1 cellular context compared by ENCODE assay signal in the genomic region with DNA sequence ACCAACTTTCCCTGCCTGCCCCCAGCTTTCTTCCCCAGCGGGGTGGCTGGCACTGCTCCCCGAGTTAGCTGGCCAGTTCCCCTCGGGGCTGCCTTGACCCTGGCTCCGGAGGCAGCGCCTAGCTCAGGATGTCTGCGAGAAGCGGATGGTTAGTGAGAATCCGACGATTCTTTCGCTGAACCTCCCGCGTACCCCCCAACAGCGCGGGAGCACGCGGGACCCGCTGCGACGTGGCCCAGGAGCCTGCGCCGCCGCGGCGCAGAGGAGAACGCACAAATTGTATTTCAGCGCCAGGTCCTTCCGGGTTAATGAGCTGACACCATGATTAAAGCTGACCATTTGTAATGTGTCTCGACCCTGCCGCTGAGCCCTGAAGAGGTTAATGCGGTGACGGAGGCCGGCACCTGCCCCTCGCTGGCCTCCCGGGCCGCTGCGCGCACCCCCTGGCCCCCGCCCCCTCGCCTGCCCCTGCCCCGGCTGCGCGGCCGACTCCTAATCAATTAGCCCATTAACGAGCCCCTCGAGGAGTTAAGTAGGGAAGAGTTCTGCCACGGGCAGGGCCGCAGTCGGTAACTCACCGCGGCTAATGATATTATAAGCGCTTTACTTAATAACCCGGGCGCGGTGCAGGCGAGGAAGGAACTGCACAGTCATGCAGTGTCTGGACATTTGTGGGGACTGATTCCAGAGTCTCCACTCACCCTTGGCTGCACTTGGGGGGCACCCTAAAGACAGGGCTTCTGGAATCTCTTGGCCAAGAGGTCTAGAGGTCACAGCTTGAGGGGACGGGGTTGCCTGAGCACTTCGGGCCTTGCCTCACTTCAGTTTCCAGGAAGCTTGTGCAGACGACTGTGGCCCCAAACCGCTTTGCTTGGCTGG.
TF ChIP-seq lines count a peak whose summit lies in the region.

No MANE protein-coding gene starts in this region.

TF ChIP-seq in GM12878, 131 proteins besides CTCF, POLR2A, EP300 and RAD21:
- TF ChIP-seq SREBF1 (IDR thresholded peaks at IDR 0.05; ENCODE audit: low read length) (no peak), HDAC2 (IDR thresholded peaks at IDR 0.05) (no peak), NFIC (IDR thresholded peaks at IDR 0.05; ENCODE audit: low read depth, low read length) (no peak)
